In genomic region chr22:21817497-21817853, GRCh38 we compare ENCODE assay signal across 8 cellular contexts. TPM values are rescaled to one million over a fixed set of nuclear protein-coding genes. Genes with fewer than 3 reads are reported as not detected.
A peak's percentile ranks its signal among the peaks of the same experiment; 100 is the strongest.
DNase-seq lines count a peak whose midpoint lies in the region; ATAC-seq and TF ChIP-seq lines count a peak whose summit lies in the region.
"Not testable (repeated sequence)": the region's sequence is repeated elsewhere in the genome, so short reads cannot be mapped to it uniquely, and the experiment has no call there.

No MANE protein-coding gene starts in this region.

- peak overlapping the region; percentile 74 to 89 for H3K4me3 Mint-ChIP-seq in activated T-cell treated with anti-CD3 and anti-CD28 coated beads, Interleukin-2, amount 50 U/mL, for 72 hours

- H3F3A ChIP-seq in DOHH2 (ENCODE audit: control insufficient read depth, insufficient read depth) = not testable (repeated sequence)

- H3K79me2 ChIP-seq in DOHH2 (ENCODE audit: control insufficient read depth, low read length) = peaks cover 97% of the 10 kb centered on the region

- peak overlapping the region; percentile 97 for H3K4me2 ChIP-seq in DOHH2 (ENCODE audit: low read length)
- peak overlapping the region; percentile 62 for H3K4me2 ChIP-seq in skeletal muscle satellite cell (ENCODE audit: low read length)

- peaks cover 73% of the 10 kb centered on the region for H3K4me1 Mint-ChIP-seq in activated T-cell treated with anti-CD3 and anti-CD28 coated beads, Interleukin-2, amount 50 U/mL, for 72 hours (ENCODE audit: low read depth)

- not testable (repeated sequence) for H3K9me2 ChIP-seq in DOHH2 (replicated peaks; ENCODE audit: control insufficient read depth, low read length)

- peak overlapping the region; percentile 6 for H3K27ac Mint-ChIP-seq in activated T-cell treated with anti-CD3 and anti-CD28 coated beads, Interleukin-2, amount 50 U/mL, for 72 hours

- H3K9me3 Mint-ChIP-seq in activated T-cell treated with anti-CD3 and anti-CD28 coated beads, Interleukin-2, amount 50 U/mL, for 72 hours = not testable (repeated sequence)

- not testable (repeated sequence) for H3K27me3 ChIP-seq in DOHH2 (ENCODE audit: control insufficient read depth, low read length); RWPE2 (ENCODE audit: insufficient read depth, poor library complexity, severe bottlenecking); breast epithelium; gastroesophageal sphincter; muscle layer of colon (ENCODE audit: control insufficient read depth in 1 of 2, insufficient read depth in 2 of 2, low read length in 2 of 2); skeletal muscle satellite cell (ENCODE audit: control insufficient read depth, insufficient read depth, low read length); upper lobe of left lung

- peak overlapping the region; percentile 91 for H3K27ac ChIP-seq in DOHH2 (ENCODE audit: low read depth, low read length)
- H3K27ac ChIP-seq in RWPE2 (ENCODE audit: poor library complexity, severe bottlenecking) = peak overlapping the region; percentile 69
- peak overlapping the region; percentile 76 to 78 for H3K27ac ChIP-seq in breast epithelium
- H3K27ac ChIP-seq in gastroesophageal sphincter = peak overlapping the region; percentile 26 to 73 (median 60)
- H3K27ac ChIP-seq in muscle layer of colon (ENCODE audit: low read depth, low read length) = peak overlapping the region; percentile 21
- H3K27ac ChIP-seq in upper lobe of left lung = peak overlapping the region; percentile 75 to 87 (median 80)

- not testable (repeated sequence) for H3K9me3 ChIP-seq in DOHH2 (ENCODE audit: control insufficient read depth, insufficient read depth, low read length); RWPE2 (ENCODE audit: severe bottlenecking); breast epithelium; gastroesophageal sphincter; muscle layer of colon (ENCODE audit: low read length); skeletal muscle satellite cell (replicated peaks; ENCODE audit: low read length); upper lobe of left lung

- H3K4me3 ChIP-seq in DOHH2 (ENCODE audit: low read length) (peak overlapping the region; percentile 65), skeletal muscle satellite cell (ENCODE audit: low read length) (peak overlapping the region; percentile 25), upper lobe of left lung (peak overlapping the region in 2 of 4 donors; percentile 4 to 20)
- H3K4me3 ChIP-seq in RWPE2 (ENCODE audit: severe bottlenecking); breast epithelium; gastroesophageal sphincter; muscle layer of colon (ENCODE audit: low read depth in 1 of 2, low read length in 2 of 2): not testable (repeated sequence)

- not testable (repeated sequence) for DNase-seq in RWPE2 (ENCODE audit: low spot score); activated T-cell treated with anti-CD3 and anti-CD28 coated beads, Interleukin-2, amount 50 U/mL, for 72 hours; breast epithelium (ENCODE audit: low spot score in 2 of 2); upper lobe of left lung

- H3K36me3 Mint-ChIP-seq in activated T-cell treated with anti-CD3 and anti-CD28 coated beads, Interleukin-2, amount 50 U/mL, for 72 hours (ENCODE audit: insufficient read depth in 2 of 2) = peaks cover 0 to 13% of the 10 kb centered on the region in 2 donors

- H4K20me1 ChIP-seq in DOHH2 (ENCODE audit: control insufficient read depth, insufficient read depth, low read depth, low read length) = not testable (repeated sequence)

- H3K36me3 ChIP-seq in DOHH2 (ENCODE audit: control insufficient read depth, low read length); RWPE2 (ENCODE audit: low read depth); breast epithelium; gastroesophageal sphincter; muscle layer of colon (ENCODE audit: insufficient read depth, low read length); skeletal muscle satellite cell (ENCODE audit: insufficient read depth, low read length); upper lobe of left lung: not testable (repeated sequence)

- H3K4me1 ChIP-seq in DOHH2 (ENCODE audit: control insufficient read depth, low read length) (peaks cover 39% of the 10 kb centered on the region), RWPE2 (ENCODE audit: insufficient read depth, poor library complexity, severe bottlenecking) (peaks cover 24% of the 10 kb centered on the region), gastroesophageal sphincter (peaks cover 0 to 72% (median 36%) of the 10 kb centered on the region in 3 donors), muscle layer of colon (ENCODE audit: insufficient read depth, low read length) (peaks cover 23% of the 10 kb centered on the region), skeletal muscle satellite cell (ENCODE audit: control insufficient read depth, insufficient read depth, low read length) (peaks cover 24% of the 10 kb centered on the region), upper lobe of left lung (peaks cover 49 to 64% (median 52%) of the 10 kb centered on the region in 4 donors)
- not testable (repeated sequence) for H3K4me1 ChIP-seq in breast epithelium

- intact Hi-C loops in breast epithelium (cut with DNase I; ENCODE audit: low total_unique reads) = not testable (repeated sequence)

- not testable (repeated sequence) for TF ChIP-seq EP300 in gastroesophageal sphincter (IDR thresholded peaks at IDR 0.05); upper lobe of left lung (IDR thresholded peaks at IDR 0.05)

- not testable (repeated sequence) for H3K9ac ChIP-seq in muscle layer of colon (ENCODE audit: low read length)
- H3K9ac ChIP-seq in skeletal muscle satellite cell (ENCODE audit: low read depth, low read length) = peak overlapping the region; percentile 66

- 82 to 100% methylated on average over 2 of the region's 3 CpGs for WGBS in gastroesophageal sphincter (ENCODE audit: low coverage in 1 of 2), 2 donors
- WGBS in upper lobe of left lung, 2 donors = 84 to 90% methylated on average over 3 of the region's 3 CpGs

- ATAC-seq in RWPE2 (ENCODE audit: low read depth); activated T-cell treated with anti-CD3 and anti-CD28 coated beads, Interleukin-2, amount 50 U/mL, for 72 hours (replicated peaks in 1 of 2); gastroesophageal sphincter; upper lobe of left lung (ENCODE audit: low FRiP score in 2 of 2): not testable (repeated sequence)

- not testable (repeated sequence) for H3K27me3 Mint-ChIP-seq in activated T-cell treated with anti-CD3 and anti-CD28 coated beads, Interleukin-2, amount 50 U/mL, for 72 hours (ENCODE audit: low read depth)

- TF ChIP-seq CTCF in DOHH2 (IDR thresholded peaks at IDR 0.05; ENCODE audit: low read depth, low read length, poor library complexity, severe bottlenecking); RWPE2 (IDR thresholded peaks at IDR 0.05; ENCODE audit: poor library complexity, severe bottlenecking); breast epithelium (IDR thresholded peaks at IDR 0.05); gastroesophageal sphincter (IDR thresholded peaks at IDR 0.05); upper lobe of left lung (IDR thresholded peaks at IDR 0.05): not testable (repeated sequence)

- TF ChIP-seq POLR2A in breast epithelium (IDR thresholded peaks at IDR 0.05); gastroesophageal sphincter (IDR thresholded peaks at IDR 0.05); upper lobe of left lung (IDR thresholded peaks at IDR 0.05): not testable (repeated sequence)

RNA-seq across cellular contexts. Expression of gene MAPK1, which starts 50.0 kb away (rescaled TPM):
- 100 to 1,000 TPM; 107 to 154 TPM for total RNA-seq in activated T-cell treated with anti-CD3 and anti-CD28 coated beads, Interleukin-2, amount 50 U/mL, for 72 hours
- total RNA-seq in breast epithelium (10 to 100 TPM; 43.3 to 49.9 (median 44.0) TPM), gastroesophageal sphincter (10 to 100 TPM; 40.3 to 70.8 (median 57.4) TPM), upper lobe of left lung (100 to 1,000 TPM in 2 of 6 donors, 10 to 100 TPM in 4; 50.2 to 180 (median 65.9) TPM)
- total RNA-seq in skeletal muscle satellite cell (2012; rRNA removed) = 44.3 and 47.1 TPM in 2 replicates

Comparison
In these comparisons a context has a peak if more than half of its experiments do, and no peak if none do; other contexts are left out.
1. H3K27ac ChIP-seq: peak in every context shown above with its lines; median percentile 91 in DOHH2; 80 in upper lobe of left lung; 77 in breast epithelium; 69 in RWPE2; 60 in gastroesophageal sphincter; 21 in muscle layer of colon.